Comparison of ENCODE assay signal across 1 cellular context in genomic region chr14:85529803-85530574, GRCh38.
TF ChIP-seq lines count a peak whose summit lies in the region.

Gene FLRT2, plus strand, starts transcription at chr14:85530144. Its CDS starts 91,371 bp downstream, at chr14:85621515.

TF ChIP-seq in HepG2, 621 proteins besides CTCF, POLR2A, EP300 and RAD21:
- TF ChIP-seq GPBP1L1 (CRISPR knock-in tag; IDR thresholded peaks at IDR 0.05) (no peak), ZNF780A (CRISPR knock-in tag; IDR thresholded peaks at IDR 0.05) (no peak), ZNF556 (CRISPR knock-in tag; IDR thresholded peaks at IDR 0.05; ENCODE audit: borderline replicate concordance) (peak; percentile 99), ZNF652 (CRISPR knock-in tag; IDR thresholded peaks at IDR 0.05; ENCODE audit: borderline replicate concordance, low read depth) (0 out of 2 replicates have a peak, but pooled peaks have one; percentile 53), ZNF577 (CRISPR knock-in tag; IDR thresholded peaks at IDR 0.05; ENCODE audit: borderline replicate concordance, low read depth) (no peak)
